9 cellular contexts compared by ENCODE assay signal in the genomic region with DNA sequence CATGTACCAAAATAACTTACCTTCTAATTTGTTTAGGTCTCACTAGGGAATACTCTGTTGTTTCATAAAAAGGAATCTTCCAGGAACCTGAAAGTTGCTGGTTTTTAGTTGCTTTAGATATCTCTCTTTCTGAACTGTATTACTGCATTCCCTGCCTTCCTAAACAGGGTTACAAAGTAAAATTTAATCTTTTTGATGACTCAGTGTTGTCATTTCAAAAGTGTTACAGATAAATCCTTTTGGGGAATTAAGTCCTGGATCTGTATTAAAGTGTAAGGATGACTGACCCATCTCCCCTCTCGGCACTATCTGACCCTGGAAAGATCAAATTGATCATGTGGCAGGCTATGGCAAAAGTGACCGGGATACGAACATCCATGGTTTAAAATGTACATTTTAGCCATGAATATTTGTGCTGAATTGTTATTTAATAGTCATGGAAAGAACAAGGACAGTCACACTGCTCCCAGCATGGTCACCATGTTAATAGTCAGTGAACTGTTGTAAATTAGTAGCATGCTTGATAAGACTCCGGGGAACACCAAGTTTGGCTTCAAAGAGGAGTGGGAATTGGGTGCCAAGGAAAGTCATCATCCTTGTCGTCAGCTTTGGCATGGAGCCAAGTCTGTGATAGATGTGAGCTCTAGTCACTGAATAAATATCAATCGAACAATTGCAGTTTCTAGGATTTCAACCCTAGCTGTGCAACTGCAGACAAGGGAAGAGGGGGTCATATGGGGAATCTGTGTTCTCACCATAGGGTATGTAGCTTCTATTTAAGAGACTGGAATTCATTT. TPM values are rescaled to one million over a fixed set of nuclear protein-coding genes. Genes with fewer than 3 reads are reported as not detected.
A peak's percentile ranks its signal among the peaks of the same experiment; 100 is the strongest.
DNase-seq lines count a peak whose midpoint lies in the region; ATAC-seq and TF ChIP-seq lines count a peak whose summit lies in the region.
"Had no signal": no experiment of that assay in that cellular context is flagged by ENCODE, and none has a peak within 500 bp of the region (broad histone marks: within the 10 kb centered on the region; RNA-seq: fewer than 3 reads in every experiment).

No MANE protein-coding gene starts in this region.

- TF ChIP-seq CTCF in left lung (IDR thresholded peaks at IDR 0.05): no peak

- intact Hi-C loops in sciatic nerve (cut with DNase I) (no loop called here), left lung (cut with DNase I) (no loop called here)

- H3K36me3 ChIP-seq in endocrine pancreas (ENCODE audit: control insufficient read depth, insufficient read depth, low read length): no peaks in the 10 kb centered on the region
- peaks cover 0 to 14% of the 10 kb centered on the region in 2 donors for H3K36me3 ChIP-seq in left lung

- peaks cover 24% of the 10 kb centered on the region for H3K4me1 ChIP-seq in endocrine pancreas (ENCODE audit: control insufficient read depth, insufficient read depth, low read length)
- peaks cover 12 to 47% of the 10 kb centered on the region in 2 donors for H3K4me1 ChIP-seq in left lung

- H3K27ac ChIP-seq in left lung: no peak overlapping the region
- H3K27ac ChIP-seq: skin epidermis had no signal

- no peaks in the 10 kb centered on the region for H3K9me3 ChIP-seq in endocrine pancreas (ENCODE audit: control insufficient read depth, low read length)
- H3K9me3 ChIP-seq in left lung: no peaks in the 10 kb centered on the region

- H3K27me3 ChIP-seq in endocrine pancreas (ENCODE audit: control insufficient read depth, insufficient read depth, low read length): no peaks in the 10 kb centered on the region
- H3K27me3 ChIP-seq in left lung: no peaks in the 10 kb centered on the region

- H3K9ac ChIP-seq in endocrine pancreas (ENCODE audit: control insufficient read depth, insufficient read depth, low read length): no peak overlapping the region

- DNase-seq in HS-5 (ENCODE audit: low read depth): peak; percentile 24
- DNase-seq in NCI-H345 (lab: John Stamatoyannopoulos, UW): peak; percentile 92
- DNase-seq in sciatic nerve (ENCODE audit: low spot score): peak; percentile 64
- no peak for DNase-seq in middle frontal gyrus (ENCODE audit: extremely low spot score, low spot score)
- no peak for DNase-seq in left lung

- peak overlapping the region; percentile 35 for H3K4me3 ChIP-seq in endocrine pancreas (ENCODE audit: control insufficient read depth, insufficient read depth, low read length)
- H3K4me3 ChIP-seq in left lung: no peak overlapping the region
- H3K4me3 ChIP-seq: skin epidermis had no signal

- ATAC-seq in sciatic nerve: no peak
- no peak for ATAC-seq in HG02610 (IDR thresholded peaks at IDR 0.05; ENCODE audit: unreplicated experiment)
- no peak for ATAC-seq in GM21619 (IDR thresholded peaks at IDR 0.05; ENCODE audit: unreplicated experiment)
- ATAC-seq in left lung: no peak

RNA-seq across cellular contexts. Expression of a gene that starts 4.2 kb away (rescaled TPM):
- total RNA-seq in sciatic nerve: 34.1 TPM
- 10 to 100 TPM; 30.3 to 35.7 TPM for total RNA-seq in left lung

RNA-seq across cellular contexts. Expression of a gene that starts 6.0 kb away (rescaled TPM):
- total RNA-seq in sciatic nerve: 25.3 TPM
- total RNA-seq in left lung: 10 to 100 TPM; 12.9 to 25.9 TPM

RNA-seq across cellular contexts. Expression of a gene that starts 33.3 kb away (rescaled TPM):
- total RNA-seq in sciatic nerve: 7.2 TPM
- 1 to 10 TPM; 2.0 to 2.7 TPM for total RNA-seq in left lung

RNA-seq across cellular contexts. Expression of a gene that starts 33.5 kb away (rescaled TPM):
- 45.4 TPM for total RNA-seq in sciatic nerve
- total RNA-seq in left lung: 10 to 100 TPM; 45.2 to 45.4 TPM

Comparison
In these comparisons a context has a peak if more than half of its experiments do, and no peak if none do; other contexts are left out.
1. DNase-seq: peak in HS-5 (single experiment), NCI-H345 (single experiment) and sciatic nerve (single experiment); none in middle frontal gyrus (single experiment) and left lung (0 of 2).